ENCODE assay signal across 8 cellular contexts in the genomic region with DNA sequence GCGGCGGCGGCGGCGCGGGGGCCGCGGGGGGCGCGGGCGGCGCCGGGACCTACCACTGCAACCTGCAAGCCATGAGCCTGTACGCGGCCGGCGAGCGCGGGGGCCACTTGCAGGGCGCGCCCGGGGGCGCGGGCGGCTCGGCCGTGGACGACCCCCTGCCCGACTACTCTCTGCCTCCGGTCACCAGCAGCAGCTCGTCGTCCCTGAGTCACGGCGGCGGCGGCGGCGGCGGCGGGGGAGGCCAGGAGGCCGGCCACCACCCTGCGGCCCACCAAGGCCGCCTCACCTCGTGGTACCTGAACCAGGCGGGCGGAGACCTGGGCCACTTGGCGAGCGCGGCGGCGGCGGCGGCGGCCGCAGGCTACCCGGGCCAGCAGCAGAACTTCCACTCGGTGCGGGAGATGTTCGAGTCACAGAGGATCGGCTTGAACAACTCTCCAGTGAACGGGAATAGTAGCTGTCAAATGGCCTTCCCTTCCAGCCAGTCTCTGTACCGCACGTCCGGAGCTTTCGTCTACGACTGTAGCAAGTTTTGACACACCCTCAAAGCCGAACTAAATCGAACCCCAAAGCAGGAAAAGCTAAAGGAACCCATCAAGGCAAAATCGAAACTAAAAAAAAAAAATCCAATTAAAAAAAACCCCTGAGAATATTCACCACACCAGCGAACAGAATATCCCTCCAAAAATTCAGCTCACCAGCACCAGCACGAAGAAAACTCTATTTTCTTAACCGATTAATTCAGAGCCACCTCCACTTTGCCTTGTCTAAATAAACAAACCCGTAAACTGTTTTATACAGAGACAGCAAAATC. TPM values are rescaled to one million over a fixed set of nuclear protein-coding genes. Genes with fewer than 3 reads are reported as not detected.
A peak's percentile ranks its signal among the peaks of the same experiment; 100 is the strongest.
DNase-seq lines count a peak whose midpoint lies in the region; TF ChIP-seq lines count a peak whose summit lies in the region.

No MANE protein-coding gene starts in this region.

- no peaks in the 10 kb centered on the region for H3K27me3 Mint-ChIP-seq in MCF 10A (ENCODE audit: insufficient read depth, unreplicated experiment)

- intact Hi-C loops in MCF 10A (cut with micrococcal nuclease): loop anchor here (1.0 to 5.0 kb wide), 4 partner anchors 75 to 493 kb away; no protein-coding TSS in a partner anchor

- no peaks in the 10 kb centered on the region for H3K36me3 ChIP-seq in DOHH2 (ENCODE audit: control insufficient read depth, low read length)
- H3K36me3 ChIP-seq in mesenchymal stem cell (ENCODE audit: control insufficient read depth in 1 of 2, insufficient read depth in 2 of 2, low read depth in 1 of 2, low read length in 2 of 2): no peaks in the 10 kb centered on the region

- no peaks in the 10 kb centered on the region for H3K9me3 ChIP-seq in DOHH2 (ENCODE audit: control insufficient read depth, insufficient read depth, low read length)
- no peaks in the 10 kb centered on the region for H3K9me3 ChIP-seq in mesenchymal stem cell (ENCODE audit: control insufficient read depth, low read length)

- no peaks in the 10 kb centered on the region for H3K4me1 Mint-ChIP-seq in MCF 10A (ENCODE audit: insufficient read depth, unreplicated experiment)

- DNase-seq in LoVo (ENCODE audit: low spot score) (peak; percentile 24), MCF 10A (ENCODE audit: unreplicated experiment) (peak; percentile 47), mesenchymal stem cell (peak; percentile 39), globus pallidus (ENCODE audit: low spot score) (no peak), hypothalamus (lab: John Stamatoyannopoulos, UW) (no peak), NCI-H1048 (lab: John Stamatoyannopoulos, UW) (no peak)
- DNase-seq in activated effector memory CD4-positive, alpha-beta T cell treated with Interleukin-2 at 50 U/mL for 16 hours: no peak

- peak overlapping the region; percentile 92 for H3K4me3 Mint-ChIP-seq in MCF 10A (ENCODE audit: unreplicated experiment)

- H3K4me2 ChIP-seq in DOHH2 (ENCODE audit: low read length) (peak overlapping the region; percentile 42), mesenchymal stem cell (ENCODE audit: low read length, poor library complexity, severe bottlenecking) (peak overlapping the region; percentile 86)

- peak overlapping the region in 1 of 2 experiments; percentile 21 for H3K18ac ChIP-seq in mesenchymal stem cell (ENCODE audit: low read depth in 1 of 2, low read length in 2 of 2)

- peak overlapping the region; percentile 97 for H3K27ac Mint-ChIP-seq in MCF 10A (ENCODE audit: low read depth, unreplicated experiment)

- no peak overlapping the region for H4K91ac ChIP-seq in mesenchymal stem cell (ENCODE audit: low read length)

- no peak overlapping the region for H4K8ac ChIP-seq in mesenchymal stem cell (ENCODE audit: low read length)

- no peaks in the 10 kb centered on the region for H3K79me2 ChIP-seq in DOHH2 (ENCODE audit: control insufficient read depth, low read length)

- under 1% methylated on average over 49 of the region's 73 CpGs for WGBS in mesenchymal stem cell

- H3K14ac ChIP-seq in mesenchymal stem cell (ENCODE audit: low read length in 2 of 2): no peak overlapping the region

- H3K27ac ChIP-seq in DOHH2 (ENCODE audit: low read depth, low read length) (no peak overlapping the region), mesenchymal stem cell (ENCODE audit: low read length, poor library complexity, severe bottlenecking) (peak overlapping the region; percentile 45)

- no peak overlapping the region for H2AK5ac ChIP-seq in mesenchymal stem cell (ENCODE audit: low read length, severe bottlenecking)

- H3K36me3 Mint-ChIP-seq in MCF 10A (ENCODE audit: insufficient read depth, unreplicated experiment): peaks cover 7% of the 10 kb centered on the region

- H3K9me3 Mint-ChIP-seq in MCF 10A (ENCODE audit: unreplicated experiment): no peaks in the 10 kb centered on the region

- H3K4me3 ChIP-seq in DOHH2 (ENCODE audit: low read length) (peak overlapping the region; percentile 13; the same call in 1 of the 2 replicates), mesenchymal stem cell (ENCODE audit: insufficient read depth in 1 of 2, low read depth in 1 of 2, low read length in 2 of 2) (peak overlapping the region; percentile 72 to 84)

- H2BK120ac ChIP-seq in mesenchymal stem cell (ENCODE audit: low read depth, low read length): no peak overlapping the region

- H3K27me3 ChIP-seq in DOHH2 (ENCODE audit: control insufficient read depth, low read length) (peaks cover 37% of the 10 kb centered on the region), mesenchymal stem cell (ENCODE audit: control insufficient read depth in 1 of 2, insufficient read depth in 1 of 2, low read length in 2 of 2) (peaks cover 27 to 37% of the 10 kb centered on the region in 2 experiments)

- no peak for TF ChIP-seq CTCF in DOHH2 (IDR thresholded peaks at IDR 0.05; ENCODE audit: low read depth, low read length, poor library complexity, severe bottlenecking)
- TF ChIP-seq CTCF in MCF 10A (IDR thresholded peaks at IDR 0.05; ENCODE audit: unreplicated experiment): peak; percentile 3

- peaks cover 11% of the 10 kb centered on the region for H3F3A ChIP-seq in DOHH2 (ENCODE audit: control insufficient read depth, insufficient read depth)

- H3K4me1 ChIP-seq in DOHH2 (ENCODE audit: control insufficient read depth, low read length) (peaks cover 33% of the 10 kb centered on the region), mesenchymal stem cell (ENCODE audit: control insufficient read depth, insufficient read depth, low read depth, low read length) (peaks cover 39% of the 10 kb centered on the region)

- H3K23ac ChIP-seq in mesenchymal stem cell (ENCODE audit: low read length in 2 of 2): peak overlapping the region; percentile 45 to 83

- no peaks in the 10 kb centered on the region; the same call in 1 of the 2 replicates for H4K20me1 ChIP-seq in DOHH2 (ENCODE audit: control insufficient read depth, insufficient read depth, low read depth, low read length)

- H2AFZ ChIP-seq in mesenchymal stem cell (ENCODE audit: low read depth, low read length): peak overlapping the region; percentile 87

- peak overlapping the region; percentile 59 for H2BK5ac ChIP-seq in mesenchymal stem cell (ENCODE audit: low read depth, low read length, poor library complexity, severe bottlenecking)

- CTCF ChIA-PET in MCF 10A (lab: Yijun Ruan, JAX): interaction anchor here (0.6 to 3.5 kb wide), 16 partner anchors 14 to 1311 kb away, joined by 3 to 24 read pairs (median 4); no protein-coding TSS in a partner anchor

- BruUV-seq in MCF 10A (replicated peaks; lab: Mats Ljungman, UMichigan): TSS peak; percentile 75

- POLR2A ChIA-PET in MCF 10A (lab: Yijun Ruan, JAX): interaction anchor here (0.5 to 3.8 kb wide), 26 partner anchors 13 to 1206 kb away, joined by 3 to 68 read pairs (median 4); no protein-coding TSS in a partner anchor

- H3K9me2 ChIP-seq in DOHH2 (replicated peaks; ENCODE audit: control insufficient read depth, low read length): no peaks in the 10 kb centered on the region

- peaks cover 4% of the 10 kb centered on the region for H3K79me1 ChIP-seq in mesenchymal stem cell (replicated peaks; ENCODE audit: low read length, poor library complexity, severe bottlenecking)

- no peak overlapping the region for H2BK12ac ChIP-seq in mesenchymal stem cell (ENCODE audit: low read length in 2 of 2)

- peak overlapping the region; percentile 81 for H3K9ac ChIP-seq in mesenchymal stem cell (ENCODE audit: low read length)

- H3K4ac ChIP-seq in mesenchymal stem cell (ENCODE audit: low read depth in 1 of 2, low read length in 2 of 2): no peak overlapping the region

- no peak overlapping the region for H2BK15ac ChIP-seq in mesenchymal stem cell (ENCODE audit: low read depth, poor library complexity, severe bottlenecking)

RNA-seq across cellular contexts. Expression of a gene that starts 2.1 kb away (rescaled TPM):
- 16.7 and 16.8 TPM in 2 replicates for total RNA-seq in MCF 10A (2022)
- 0.07 TPM for polyA plus RNA-seq in mesenchymal stem cell (2013, experiment 1 of 2)
- 0.08 TPM for polyA plus RNA-seq in mesenchymal stem cell (2013, experiment 2 of 2)

Comparison
In these comparisons a context has a peak if more than half of its experiments do, and no peak if none do; other contexts are left out.
1. DNase-seq: peak in LoVo (single experiment), MCF 10A (single experiment) and mesenchymal stem cell (single experiment); none in globus pallidus (single experiment), hypothalamus (0 of 51), NCI-H1048 (single experiment) and activated effector memory CD4-positive, alpha-beta T cell treated with Interleukin-2 at 50 U/mL for 16 hours (single experiment).